ENCODE assay signal across 8 cellular contexts in the genomic region with DNA sequence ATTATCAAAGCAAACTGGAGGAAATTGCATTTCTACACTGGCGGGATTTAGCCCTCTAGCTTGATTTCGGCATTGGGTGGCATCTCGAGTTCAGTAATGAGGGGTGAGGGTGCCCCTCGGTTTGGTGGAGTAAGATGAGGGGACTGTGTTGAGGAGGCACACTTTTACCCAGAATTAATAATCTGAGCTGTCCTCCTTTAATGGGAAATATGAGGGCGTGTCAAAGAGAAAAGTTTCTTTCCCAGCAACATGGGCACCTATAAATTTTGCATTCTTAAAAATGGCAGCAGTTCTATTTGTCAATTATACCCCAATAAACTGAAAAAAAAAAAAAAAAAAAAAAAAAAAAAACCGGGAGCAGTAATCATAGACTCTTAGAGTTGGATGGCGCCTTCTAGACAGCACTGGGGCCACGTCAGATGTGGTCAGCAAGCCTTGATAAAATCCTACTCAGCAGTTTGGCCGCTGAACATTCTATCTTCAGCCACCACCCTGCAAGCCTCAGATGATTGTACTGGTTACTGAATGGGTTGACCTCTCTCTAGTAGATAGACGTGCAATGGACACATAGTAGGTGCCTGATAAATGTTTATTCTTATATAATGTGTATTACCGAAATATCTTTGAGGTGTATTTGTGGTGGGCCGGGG. TPM values are rescaled to one million over a fixed set of nuclear protein-coding genes. Genes with fewer than 3 reads are reported as not detected.
DNase-seq lines count a peak whose midpoint lies in the region; ATAC-seq and TF ChIP-seq lines count a peak whose summit lies in the region.

No MANE protein-coding gene starts in this region.

- peak; percentile 94 for DNase-seq in ELR (ENCODE audit: low read depth)
- DNase-seq in RPMI7951 (ENCODE audit: low read depth), result peak; percentile 75
- DNase-seq in epithelial cell of proximal tubule (ENCODE audit: low read depth), result no peak
- DNase-seq in NCI-H1048 (lab: John Stamatoyannopoulos, UW), result no peak
- DNase-seq in GM19238 (ENCODE audit: insufficient read length, low spot score), result no peak
- DNase-seq in stimulated activated CD4-positive, alpha-beta T cell treated with anti-CD3 and anti-CD28 coated beads, Interleukin-15, amount 100 ng/mL, for 24 hours, result no peak

- peak overlapping the region; percentile 91 for H3K4me3 ChIP-seq in epithelial cell of proximal tubule (ENCODE audit: low read depth, low read length)

- ATAC-seq in GM21526 (IDR thresholded peaks at IDR 0.05; ENCODE audit: low FRiP score, unreplicated experiment), result no peak

- peak overlapping the region; percentile 66 to 77 (median 75) for H3K27ac Mint-ChIP-seq in nephron

- peak overlapping the region; percentile 90 to 94 (median 90) for H3K4me3 Mint-ChIP-seq in nephron

- peaks cover 9% of the 10 kb centered on the region for H3K4me1 Mint-ChIP-seq in nephron

- no peaks in the 10 kb centered on the region for H3K36me3 Mint-ChIP-seq in nephron (ENCODE audit: low read depth)

- TF ChIP-seq CTCF in epithelial cell of proximal tubule (conservative IDR thresholded peaks at IDR 0.05; ENCODE audit: low read depth, low read length) (no peak), nephron (IDR thresholded peaks at IDR 0.05; ENCODE audit: unreplicated experiment in 3 of 3) (no peak)

- peaks cover 28% of the 10 kb centered on the region for H3K27me3 Mint-ChIP-seq in nephron (ENCODE audit: low read depth)

- no peaks in the 10 kb centered on the region for H3K9me3 Mint-ChIP-seq in nephron

RNA-seq across cellular contexts. Expression of a gene that starts 0.9 kb away (rescaled TPM):
- total RNA-seq in RPMI7951 (2014; rRNA removed; shearing (Covaris generic)), result 119 and 147 TPM in 2 replicates
- 15.6 and 24.4 TPM in 2 replicates for total RNA-seq in epithelial cell of proximal tubule

Comparison
In these comparisons a context has a peak if more than half of its experiments do, and no peak if none do; other contexts are left out.
1. DNase-seq: peak in ELR (single experiment) and RPMI7951 (single experiment); none in epithelial cell of proximal tubule (single experiment), NCI-H1048 (single experiment), GM19238 (single experiment) and stimulated activated CD4-positive, alpha-beta T cell treated with anti-CD3 and anti-CD28 coated beads, Interleukin-15, amount 100 ng/mL, for 24 hours (single experiment).